In the genomic region with DNA sequence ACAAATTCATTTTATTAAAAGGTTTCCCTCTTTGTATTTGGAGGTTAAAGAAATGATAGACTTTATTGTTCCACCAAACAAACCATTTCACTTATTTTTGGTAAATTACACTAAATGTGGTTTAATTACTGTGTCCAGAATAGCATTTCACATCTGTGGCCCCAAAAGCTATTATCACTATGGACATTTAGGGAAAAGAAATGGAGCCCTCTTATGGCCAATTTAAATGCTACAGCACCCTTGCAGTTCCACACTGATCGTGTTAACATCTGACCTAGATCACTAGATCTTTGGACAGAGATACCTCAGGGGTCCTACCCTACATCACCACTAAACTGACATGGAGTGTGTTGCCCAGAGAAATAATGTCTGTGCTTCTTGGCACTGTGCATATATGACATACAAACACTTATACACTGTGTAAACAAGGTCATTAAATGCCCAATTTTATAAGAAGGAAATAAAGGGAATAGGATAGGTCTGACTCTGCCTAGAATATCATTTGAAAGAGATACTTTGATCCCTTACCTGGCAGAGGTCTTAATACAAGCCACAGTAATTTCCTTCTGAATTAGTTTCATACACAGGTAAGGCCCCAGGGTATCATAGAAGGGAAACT, we compare ENCODE assay signal across 8 cellular contexts.
DNase-seq lines count a peak whose midpoint lies in the region; ATAC-seq and TF ChIP-seq lines count a peak whose summit lies in the region.

No MANE protein-coding gene starts in this region.

- H3K4me3 ChIP-seq in fibroblast of pulmonary artery (replicated peaks; ENCODE audit: low read depth, low read length) (no peak overlapping the region), mucosa of descending colon (no peak overlapping the region)

- peak; percentile 67 for TF ChIP-seq RAD21 in Ishikawa (IDR thresholded peaks at IDR 0.05; ENCODE audit: low read depth)

- intact Hi-C loops in sciatic nerve (cut with DNase I) (no loop called here), mucosa of descending colon (cut with DNase I, micrococcal nuclease) (no loop called here)

- DNase-seq in NCI-H82 (lab: John Stamatoyannopoulos, UW) (peak; percentile 46), NCI-H82 treated with DMSO at 0.1 percent for 48 hours (lab: John Stamatoyannopoulos, UW; ENCODE audit: unreplicated experiment) (no peak), fibroblast of pulmonary artery (ENCODE audit: low read depth) (peak; percentile 65), sciatic nerve (ENCODE audit: low spot score) (no peak), mucosa of descending colon (no peak)
- no peak for DNase-seq in activated effector memory CD4-positive, alpha-beta T cell treated with anti-CD3 and anti-CD28 coated beads, Interleukin-2, amount 50 U/mL, for 16 hours

- H3K4me1 ChIP-seq in mucosa of descending colon (ENCODE audit: low read depth), result no peaks in the 10 kb centered on the region

- peak; percentile 74 for TF ChIP-seq CTCF in fibroblast of pulmonary artery (IDR thresholded peaks at IDR 0.05; ENCODE audit: low read length, missing control alignments)
- TF ChIP-seq CTCF in mucosa of descending colon (IDR thresholded peaks at IDR 0.05), result no peak

- ATAC-seq in SK-N-SH treated with all-trans-retinoic acid at 6 μM for 48 hours, result peak; percentile 80
- ATAC-seq in sciatic nerve, result peak; percentile 71
- no peak for ATAC-seq in mucosa of descending colon

- no peak for TF ChIP-seq EP300 in Ishikawa (IDR thresholded peaks at IDR 0.05; ENCODE audit: borderline replicate concordance)

- H3K9me3 ChIP-seq in mucosa of descending colon, result no peaks in the 10 kb centered on the region

- no peaks in the 10 kb centered on the region for H3K36me3 ChIP-seq in mucosa of descending colon (ENCODE audit: low read depth)

TF ChIP-seq in Ishikawa, 13 proteins besides CTCF, POLR2A, EP300 and RAD21:
- no peak for TF ChIP-seq TAF1 (IDR thresholded peaks at IDR 0.05; ENCODE audit: low read depth)
- TF ChIP-seq, protein P1, sequence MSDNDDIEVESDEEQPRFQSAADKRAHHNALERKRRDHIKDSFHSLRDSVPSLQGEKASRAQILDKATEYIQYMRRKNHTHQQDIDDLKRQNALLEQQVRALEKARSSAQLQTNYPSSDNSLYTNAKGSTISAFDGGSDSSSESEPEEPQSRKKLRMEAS (IDR thresholded peaks at IDR 0.05), result no peak
- TF ChIP-seq, protein P2, sequence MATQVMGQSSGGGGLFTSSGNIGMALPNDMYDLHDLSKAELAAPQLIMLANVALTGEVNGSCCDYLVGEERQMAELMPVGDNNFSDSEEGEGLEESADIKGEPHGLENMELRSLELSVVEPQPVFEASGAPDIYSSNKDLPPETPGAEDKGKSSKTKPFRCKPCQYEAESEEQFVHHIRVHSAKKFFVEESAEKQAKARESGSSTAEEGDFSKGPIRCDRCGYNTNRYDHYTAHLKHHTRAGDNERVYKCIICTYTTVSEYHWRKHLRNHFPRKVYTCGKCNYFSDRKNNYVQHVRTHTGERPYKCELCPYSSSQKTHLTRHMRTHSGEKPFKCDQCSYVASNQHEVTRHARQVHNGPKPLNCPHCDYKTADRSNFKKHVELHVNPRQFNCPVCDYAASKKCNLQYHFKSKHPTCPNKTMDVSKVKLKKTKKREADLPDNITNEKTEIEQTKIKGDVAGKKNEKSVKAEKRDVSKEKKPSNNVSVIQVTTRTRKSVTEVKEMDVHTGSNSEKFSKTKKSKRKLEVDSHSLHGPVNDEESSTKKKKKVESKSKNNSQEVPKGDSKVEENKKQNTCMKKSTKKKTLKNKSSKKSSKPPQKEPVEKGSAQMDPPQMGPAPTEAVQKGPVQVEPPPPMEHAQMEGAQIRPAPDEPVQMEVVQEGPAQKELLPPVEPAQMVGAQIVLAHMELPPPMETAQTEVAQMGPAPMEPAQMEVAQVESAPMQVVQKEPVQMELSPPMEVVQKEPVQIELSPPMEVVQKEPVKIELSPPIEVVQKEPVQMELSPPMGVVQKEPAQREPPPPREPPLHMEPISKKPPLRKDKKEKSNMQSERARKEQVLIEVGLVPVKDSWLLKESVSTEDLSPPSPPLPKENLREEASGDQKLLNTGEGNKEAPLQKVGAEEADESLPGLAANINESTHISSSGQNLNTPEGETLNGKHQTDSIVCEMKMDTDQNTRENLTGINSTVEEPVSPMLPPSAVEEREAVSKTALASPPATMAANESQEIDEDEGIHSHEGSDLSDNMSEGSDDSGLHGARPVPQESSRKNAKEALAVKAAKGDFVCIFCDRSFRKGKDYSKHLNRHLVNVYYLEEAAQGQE (IDR thresholded peaks at IDR 0.05; ENCODE audit: low read depth), result no peak
- TF ChIP-seq CREB1 (IDR thresholded peaks at IDR 0.05; ENCODE audit: low read depth), result no peak
- TF ChIP-seq, protein P3, sequence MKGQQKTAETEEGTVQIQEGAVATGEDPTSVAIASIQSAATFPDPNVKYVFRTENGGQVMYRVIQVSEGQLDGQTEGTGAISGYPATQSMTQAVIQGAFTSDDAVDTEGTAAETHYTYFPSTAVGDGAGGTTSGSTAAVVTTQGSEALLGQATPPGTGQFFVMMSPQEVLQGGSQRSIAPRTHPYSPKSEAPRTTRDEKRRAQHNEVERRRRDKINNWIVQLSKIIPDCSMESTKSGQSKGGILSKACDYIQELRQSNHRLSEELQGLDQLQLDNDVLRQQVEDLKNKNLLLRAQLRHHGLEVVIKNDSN (IDR thresholded peaks at IDR 0.05), result no peak
- TF ChIP-seq TEAD4 (IDR thresholded peaks at IDR 0.05), result no peak

TF ChIP-seq in SK-N-SH treated with all-trans-retinoic acid at 6 μM for 48 hours, 23 proteins besides CTCF, POLR2A, EP300 and RAD21:
- TF ChIP-seq SNAI2 (CRISPR knock-in tag; IDR thresholded peaks at IDR 0.05) (no peak), PPARA (CRISPR knock-in tag; IDR thresholded peaks at IDR 0.05; ENCODE audit: borderline replicate concordance) (no peak), ISL1 (CRISPR knock-in tag; IDR thresholded peaks at IDR 0.05) (no peak), TOX (CRISPR knock-in tag; IDR thresholded peaks at IDR 0.05; ENCODE audit: borderline replicate concordance) (no peak), RARB (CRISPR knock-in tag; IDR thresholded peaks at IDR 0.05) (no peak), OSR1 (CRISPR knock-in tag; IDR thresholded peaks at IDR 0.05) (no peak), ZC3H10 (CRISPR knock-in tag; IDR thresholded peaks at IDR 0.05) (no peak)
- TF ChIP-seq, protein P4, sequence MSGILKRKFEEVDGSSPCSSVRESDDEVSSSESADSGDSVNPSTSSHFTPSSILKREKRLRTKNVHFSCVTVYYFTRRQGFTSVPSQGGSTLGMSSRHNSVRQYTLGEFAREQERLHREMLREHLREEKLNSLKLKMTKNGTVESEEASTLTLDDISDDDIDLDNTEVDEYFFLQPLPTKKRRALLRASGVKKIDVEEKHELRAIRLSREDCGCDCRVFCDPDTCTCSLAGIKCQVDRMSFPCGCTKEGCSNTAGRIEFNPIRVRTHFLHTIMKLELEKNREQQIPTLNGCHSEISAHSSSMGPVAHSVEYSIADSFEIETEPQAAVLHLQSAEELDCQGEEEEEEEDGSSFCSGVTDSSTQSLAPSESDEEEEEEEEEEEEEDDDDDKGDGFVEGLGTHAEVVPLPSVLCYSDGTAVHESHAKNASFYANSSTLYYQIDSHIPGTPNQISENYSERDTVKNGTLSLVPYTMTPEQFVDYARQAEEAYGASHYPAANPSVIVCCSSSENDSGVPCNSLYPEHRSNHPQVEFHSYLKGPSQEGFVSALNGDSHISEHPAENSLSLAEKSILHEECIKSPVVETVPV (CRISPR knock-in tag; IDR thresholded peaks at IDR 0.05), result no peak
- TF ChIP-seq, protein P5, sequence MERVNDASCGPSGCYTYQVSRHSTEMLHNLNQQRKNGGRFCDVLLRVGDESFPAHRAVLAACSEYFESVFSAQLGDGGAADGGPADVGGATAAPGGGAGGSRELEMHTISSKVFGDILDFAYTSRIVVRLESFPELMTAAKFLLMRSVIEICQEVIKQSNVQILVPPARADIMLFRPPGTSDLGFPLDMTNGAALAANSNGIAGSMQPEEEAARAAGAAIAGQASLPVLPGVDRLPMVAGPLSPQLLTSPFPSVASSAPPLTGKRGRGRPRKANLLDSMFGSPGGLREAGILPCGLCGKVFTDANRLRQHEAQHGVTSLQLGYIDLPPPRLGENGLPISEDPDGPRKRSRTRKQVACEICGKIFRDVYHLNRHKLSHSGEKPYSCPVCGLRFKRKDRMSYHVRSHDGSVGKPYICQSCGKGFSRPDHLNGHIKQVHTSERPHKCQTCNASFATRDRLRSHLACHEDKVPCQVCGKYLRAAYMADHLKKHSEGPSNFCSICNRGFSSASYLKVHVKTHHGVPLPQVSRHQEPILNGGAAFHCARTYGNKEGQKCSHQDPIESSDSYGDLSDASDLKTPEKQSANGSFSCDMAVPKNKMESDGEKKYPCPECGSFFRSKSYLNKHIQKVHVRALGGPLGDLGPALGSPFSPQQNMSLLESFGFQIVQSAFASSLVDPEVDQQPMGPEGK (CRISPR knock-in tag; IDR thresholded peaks at IDR 0.05; ENCODE audit: borderline replicate concordance), result no peak

Comparison
In these comparisons a context has a peak if more than half of its experiments do, and no peak if none do; other contexts are left out.
1. DNase-seq: peak in NCI-H82 (single experiment) and fibroblast of pulmonary artery (single experiment); none in NCI-H82 treated with DMSO at 0.1 percent for 48 hours (single experiment), sciatic nerve (single experiment), mucosa of descending colon (0 of 3) and activated effector memory CD4-positive, alpha-beta T cell treated with anti-CD3 and anti-CD28 coated beads, Interleukin-2, amount 50 U/mL, for 16 hours (single experiment).